Comparison of ENCODE assay signal across 14 cellular contexts in genomic region chr16:4874686-4875085, GRCh38. TPM values are rescaled to one million over a fixed set of nuclear protein-coding genes. Genes with fewer than 3 reads are reported as not detected.
DNase-seq lines count a peak whose midpoint lies in the region; ATAC-seq and TF ChIP-seq lines count a peak whose summit lies in the region.
"Had no signal": no experiment of that assay in that cellular context is flagged by ENCODE, and none has a peak within 500 bp of the region (broad histone marks: within the 10 kb centered on the region; RNA-seq: fewer than 3 reads in every experiment).

No MANE protein-coding gene starts in this region.

- H3K36me3 ChIP-seq in Panc1 (ENCODE audit: control insufficient read depth, insufficient read depth, low read length) (peaks cover 33% of the 10 kb centered on the region), neutrophil (peaks cover 100% of the 10 kb centered on the region)

- no peaks in the 10 kb centered on the region for H3K9me3 Mint-ChIP-seq in activated T-cell treated with anti-CD3 and anti-CD28 coated beads, Interleukin-2, amount 50 U/mL, for 72 hours
- no peaks in the 10 kb centered on the region for H3K9me3 Mint-ChIP-seq in activated T-cell treated with anti-CD3 and anti-CD28 coated beads, Interleukin-2, amount 50 U/mL, for 4 hours
- no peaks in the 10 kb centered on the region for H3K9me3 Mint-ChIP-seq in central memory CD8-positive, alpha-beta T cell

- TSS peak; percentile 53 for BruUV-seq in Panc1 (replicated peaks; lab: Mats Ljungman, UMichigan)

- CTCF ChIA-PET in Panc1 (lab: Charles Lee), result no interaction called here

- H3K36me3 Mint-ChIP-seq in activated T-cell treated with anti-CD3 and anti-CD28 coated beads, Interleukin-2, amount 50 U/mL, for 72 hours (ENCODE audit: insufficient read depth in 2 of 2), result peaks cover 0 to 11% of the 10 kb centered on the region in 2 donors
- peaks cover 47% of the 10 kb centered on the region for H3K36me3 Mint-ChIP-seq in activated T-cell treated with anti-CD3 and anti-CD28 coated beads, Interleukin-2, amount 50 U/mL, for 4 hours (ENCODE audit: insufficient read depth)
- H3K36me3 Mint-ChIP-seq in central memory CD8-positive, alpha-beta T cell (ENCODE audit: insufficient read depth), result peaks cover 47% of the 10 kb centered on the region

- ATAC-seq in activated T-cell treated with anti-CD3 and anti-CD28 coated beads, Interleukin-2, amount 50 U/mL, for 72 hours (replicated peaks in 1 of 2), result no peak
- ATAC-seq in activated T-cell treated with anti-CD3 and anti-CD28 coated beads, Interleukin-2, amount 50 U/mL, for 4 hours, result no peak
- ATAC-seq in Panc1 (no peak), GM21619 (IDR thresholded peaks at IDR 0.05; ENCODE audit: unreplicated experiment) (no peak), GM21526 (IDR thresholded peaks at IDR 0.05; ENCODE audit: low FRiP score, unreplicated experiment) (no peak)
- ATAC-seq in central memory CD8-positive, alpha-beta T cell (replicated peaks; ENCODE audit: extremely low read depth, poor library complexity, severe bottlenecking), result no peak

- no peaks in the 10 kb centered on the region for H3K4me1 Mint-ChIP-seq in activated T-cell treated with anti-CD3 and anti-CD28 coated beads, Interleukin-2, amount 50 U/mL, for 72 hours (ENCODE audit: low read depth)
- no peaks in the 10 kb centered on the region for H3K4me1 Mint-ChIP-seq in activated T-cell treated with anti-CD3 and anti-CD28 coated beads, Interleukin-2, amount 50 U/mL, for 4 hours (ENCODE audit: low read depth)
- peaks cover 5% of the 10 kb centered on the region for H3K4me1 Mint-ChIP-seq in central memory CD8-positive, alpha-beta T cell

- TF ChIP-seq CTCF in Panc1 (IDR thresholded peaks at IDR 0.05) (no peak), neutrophil (IDR thresholded peaks at IDR 0.05) (no peak), GM20000 (IDR thresholded peaks at IDR 0.05; ENCODE audit: extremely low read depth, missing control alignments) (no peak)

- in situ Hi-C loops in Panc1 (cut with HindIII; ENCODE audit: low pct_unique_long_range_greater_than_20kb, low sequenced_read_pairs), result no loop called here

- intact Hi-C loops in Panc1 (cut with micrococcal nuclease; ENCODE audit: unreplicated experiment), result no loop called here

- POLR2A ChIA-PET in Panc1 (lab: Charles Lee), result interaction anchor here (0.7 kb wide), 1 partner anchor 56 kb away, joined by 6 read pairs; no protein-coding TSS in a partner anchor

- H3K27ac Mint-ChIP-seq in activated T-cell treated with anti-CD3 and anti-CD28 coated beads, Interleukin-2, amount 50 U/mL, for 72 hours, result peak overlapping the region; percentile 20
- peak overlapping the region; percentile 79 for H3K27ac Mint-ChIP-seq in central memory CD8-positive, alpha-beta T cell (ENCODE audit: low read depth)

- H3K27ac ChIP-seq in Panc1 (ENCODE audit: low read length), result no peak overlapping the region
- H3K27ac ChIP-seq in neutrophil, result peak overlapping the region; percentile 31
- H3K27ac ChIP-seq: 22Rv1 had no signal

- H3K27me3 Mint-ChIP-seq in activated T-cell treated with anti-CD3 and anti-CD28 coated beads, Interleukin-2, amount 50 U/mL, for 72 hours (ENCODE audit: low read depth), result no peaks in the 10 kb centered on the region
- H3K27me3 Mint-ChIP-seq in activated T-cell treated with anti-CD3 and anti-CD28 coated beads, Interleukin-2, amount 50 U/mL, for 4 hours (ENCODE audit: low read depth), result no peaks in the 10 kb centered on the region
- H3K27me3 Mint-ChIP-seq in central memory CD8-positive, alpha-beta T cell, result no peaks in the 10 kb centered on the region

- no peak overlapping the region for H3K4me3 Mint-ChIP-seq in activated T-cell treated with anti-CD3 and anti-CD28 coated beads, Interleukin-2, amount 50 U/mL, for 72 hours
- H3K4me3 Mint-ChIP-seq in activated T-cell treated with anti-CD3 and anti-CD28 coated beads, Interleukin-2, amount 50 U/mL, for 4 hours, result no peak overlapping the region
- no peak overlapping the region for H3K4me3 Mint-ChIP-seq in central memory CD8-positive, alpha-beta T cell

- DNase-seq in activated T-cell treated with anti-CD3 and anti-CD28 coated beads, Interleukin-2, amount 50 U/mL, for 72 hours, result no peak
- DNase-seq in activated T-cell treated with anti-CD3 and anti-CD28 coated beads, Interleukin-2, amount 50 U/mL, for 4 hours, result no peak
- DNase-seq in Panc1 (ENCODE audit: low read depth, low spot score), result no peak
- no peak for DNase-seq in central memory CD8-positive, alpha-beta T cell (ENCODE audit: low spot score in 2 of 2)
- DNase-seq in GM20000 (ENCODE audit: low spot score), result no peak
- DNase-seq: DMS 273 treated with DMSO at 0.1 percent for 48 hours, HCEC 1CT, NCI-H187 treated with DMSO at 0.1 percent for 48 hours, NCI-H446, NCI-H748 treated with DMSO at 0.1 percent for 48 hours had no signal

- H3K4me3 ChIP-seq in Panc1 (ENCODE audit: low read depth in 2 of 2, low read length in 2 of 2) (no peak overlapping the region), neutrophil (ENCODE audit: low read depth in 1 of 2, low read length in 1 of 2) (no peak overlapping the region)

- H3K9me3 ChIP-seq in Panc1 (ENCODE audit: control insufficient read depth, insufficient read depth, low read depth, low read length) (no peaks in the 10 kb centered on the region), neutrophil (no peaks in the 10 kb centered on the region)

- H3K4me1 ChIP-seq in Panc1 (ENCODE audit: control insufficient read depth, insufficient read depth, low read length), result no peaks in the 10 kb centered on the region
- H3K4me1 ChIP-seq in neutrophil (ENCODE audit: control insufficient read depth in 1 of 2, insufficient read depth in 1 of 2, low read depth in 1 of 2, low read length in 1 of 2), result peaks cover 6 to 8% of the 10 kb centered on the region in 2 experiments

- H3K27me3 ChIP-seq in Panc1 (ENCODE audit: control insufficient read depth, insufficient read depth, low read length) (no peaks in the 10 kb centered on the region), neutrophil (no peaks in the 10 kb centered on the region)

RNA-seq across cellular contexts. Expression of gene UBN1, which starts 27.4 kb away (rescaled TPM):
- total RNA-seq in activated T-cell treated with anti-CD3 and anti-CD28 coated beads, Interleukin-2, amount 50 U/mL, for 72 hours, result 10 to 100 TPM; 32.0 to 36.0 TPM
- 10 to 100 TPM; 38.2 to 44.6 (median 42.2) TPM for total RNA-seq in activated T-cell treated with anti-CD3 and anti-CD28 coated beads, Interleukin-2, amount 50 U/mL, for 4 hours
- 63.1 TPM for total RNA-seq in Panc1 (2021; ENCODE audit: unreplicated experiment)
- 49.5 TPM for polyA plus RNA-seq in Panc1 (2012; ENCODE audit: insufficient read length)

RNA-seq across cellular contexts. Expression of gene GLYR1, which starts 27.6 kb away (rescaled TPM):
- total RNA-seq in activated T-cell treated with anti-CD3 and anti-CD28 coated beads, Interleukin-2, amount 50 U/mL, for 72 hours, result 10 to 100 TPM; 54.9 to 63.6 TPM
- 100 to 1,000 TPM; 109 to 116 (median 114) TPM for total RNA-seq in activated T-cell treated with anti-CD3 and anti-CD28 coated beads, Interleukin-2, amount 50 U/mL, for 4 hours
- total RNA-seq in Panc1 (2021; ENCODE audit: unreplicated experiment), result 111 TPM
- 79.6 TPM for polyA plus RNA-seq in Panc1 (2012; ENCODE audit: insufficient read length)
